In genomic region chrX:129982300-129983246, GRCh38 we compare ENCODE assay signal across 1 cellular context.
TF ChIP-seq lines count a peak whose summit lies in the region.

A gene with protein sequence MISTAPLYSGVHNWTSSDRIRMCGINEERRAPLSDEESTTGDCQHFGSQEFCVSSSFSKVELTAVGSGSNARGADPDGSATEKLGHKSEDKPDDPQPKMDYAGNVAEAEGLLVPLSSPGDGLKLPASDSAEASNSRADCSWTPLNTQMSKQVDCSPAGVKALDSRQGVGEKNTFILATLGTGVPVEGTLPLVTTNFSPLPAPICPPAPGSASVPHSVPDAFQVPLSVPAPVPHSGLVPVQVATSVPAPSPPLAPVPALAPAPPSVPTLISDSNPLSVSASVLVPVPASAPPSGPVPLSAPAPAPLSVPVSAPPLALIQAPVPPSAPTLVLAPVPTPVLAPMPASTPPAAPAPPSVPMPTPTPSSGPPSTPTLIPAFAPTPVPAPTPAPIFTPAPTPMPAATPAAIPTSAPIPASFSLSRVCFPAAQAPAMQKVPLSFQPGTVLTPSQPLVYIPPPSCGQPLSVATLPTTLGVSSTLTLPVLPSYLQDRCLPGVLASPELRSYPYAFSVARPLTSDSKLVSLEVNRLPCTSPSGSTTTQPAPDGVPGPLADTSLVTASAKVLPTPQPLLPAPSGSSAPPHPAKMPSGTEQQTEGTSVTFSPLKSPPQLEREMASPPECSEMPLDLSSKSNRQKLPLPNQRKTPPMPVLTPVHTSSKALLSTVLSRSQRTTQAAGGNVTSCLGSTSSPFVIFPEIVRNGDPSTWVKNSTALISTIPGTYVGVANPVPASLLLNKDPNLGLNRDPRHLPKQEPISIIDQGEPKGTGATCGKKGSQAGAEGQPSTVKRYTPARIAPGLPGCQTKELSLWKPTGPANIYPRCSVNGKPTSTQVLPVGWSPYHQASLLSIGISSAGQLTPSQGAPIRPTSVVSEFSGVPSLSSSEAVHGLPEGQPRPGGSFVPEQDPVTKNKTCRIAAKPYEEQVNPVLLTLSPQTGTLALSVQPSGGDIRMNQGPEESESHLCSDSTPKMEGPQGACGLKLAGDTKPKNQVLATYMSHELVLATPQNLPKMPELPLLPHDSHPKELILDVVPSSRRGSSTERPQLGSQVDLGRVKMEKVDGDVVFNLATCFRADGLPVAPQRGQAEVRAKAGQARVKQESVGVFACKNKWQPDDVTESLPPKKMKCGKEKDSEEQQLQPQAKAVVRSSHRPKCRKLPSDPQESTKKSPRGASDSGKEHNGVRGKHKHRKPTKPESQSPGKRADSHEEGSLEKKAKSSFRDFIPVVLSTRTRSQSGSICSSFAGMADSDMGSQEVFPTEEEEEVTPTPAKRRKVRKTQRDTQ (N-terminal part only) (plus strand): TSS chrX:129982635. CDS start chrX:130005232, 22,597 bp downstream.

TF ChIP-seq in K562, 482 proteins besides CTCF, POLR2A, EP300 and RAD21 (continued from another document and continues in another):
- TF ChIP-seq, protein P1, sequence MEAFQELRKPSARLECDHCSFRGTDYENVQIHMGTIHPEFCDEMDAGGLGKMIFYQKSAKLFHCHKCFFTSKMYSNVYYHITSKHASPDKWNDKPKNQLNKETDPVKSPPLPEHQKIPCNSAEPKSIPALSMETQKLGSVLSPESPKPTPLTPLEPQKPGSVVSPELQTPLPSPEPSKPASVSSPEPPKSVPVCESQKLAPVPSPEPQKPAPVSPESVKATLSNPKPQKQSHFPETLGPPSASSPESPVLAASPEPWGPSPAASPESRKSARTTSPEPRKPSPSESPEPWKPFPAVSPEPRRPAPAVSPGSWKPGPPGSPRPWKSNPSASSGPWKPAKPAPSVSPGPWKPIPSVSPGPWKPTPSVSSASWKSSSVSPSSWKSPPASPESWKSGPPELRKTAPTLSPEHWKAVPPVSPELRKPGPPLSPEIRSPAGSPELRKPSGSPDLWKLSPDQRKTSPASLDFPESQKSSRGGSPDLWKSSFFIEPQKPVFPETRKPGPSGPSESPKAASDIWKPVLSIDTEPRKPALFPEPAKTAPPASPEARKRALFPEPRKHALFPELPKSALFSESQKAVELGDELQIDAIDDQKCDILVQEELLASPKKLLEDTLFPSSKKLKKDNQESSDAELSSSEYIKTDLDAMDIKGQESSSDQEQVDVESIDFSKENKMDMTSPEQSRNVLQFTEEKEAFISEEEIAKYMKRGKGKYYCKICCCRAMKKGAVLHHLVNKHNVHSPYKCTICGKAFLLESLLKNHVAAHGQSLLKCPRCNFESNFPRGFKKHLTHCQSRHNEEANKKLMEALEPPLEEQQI (IDR thresholded peaks at IDR 0.05): no peak
- TF ChIP-seq PPARD (CRISPR knock-in tag; IDR thresholded peaks at IDR 0.05) (no peak), NFIC (IDR thresholded peaks at IDR 0.05) (peak; percentile 26; the same call in 1 of the 2 replicates), HMGXB4 (CRISPR knock-in tag; IDR thresholded peaks at IDR 0.05) (no peak; the same call in 1 of the 2 replicates), SETDB1 (IDR thresholded peaks at IDR 0.05; ENCODE audit: low read length) (no peak), EGR1 (conservative IDR thresholded peaks at IDR 0.05) (peak; percentile 81), TAF7 (tag; IDR thresholded peaks at IDR 0.05) (peak; percentile 88), YY1 (IDR thresholded peaks at IDR 0.05; ENCODE audit: borderline replicate concordance in 1 of 3, control insufficient read depth in 1 of 3, extremely low read depth in 1 of 3, insufficient read depth in 3 of 3, insufficient read length in 1 of 3, insufficient replicate concordance in 2 of 3, low read depth in 1 of 3, low read length in 2 of 3) (peak in 1 of 3 experiments; percentile 43), HDAC6 (IDR thresholded peaks at IDR 0.05; ENCODE audit: low read depth, low read length) (no peak), NCOA4 (IDR thresholded peaks at IDR 0.05; ENCODE audit: partially characterized antibody) (no peak), POLR3G (IDR thresholded peaks at IDR 0.05; ENCODE audit: extremely low read depth, insufficient read length, insufficient replicate concordance) (no peak), KAT8 (IDR thresholded peaks at IDR 0.05; ENCODE audit: low read depth) (no peak), ZBTB11 (CRISPR knock-in tag; IDR thresholded peaks at IDR 0.05) (peak in 1 of 3 experiments; percentile 87; a peak in 2 of 6 replicates), ELF2 (CRISPR knock-in tag; IDR thresholded peaks at IDR 0.05) (no peak), FOXO4 (CRISPR knock-in tag; IDR thresholded peaks at IDR 0.05) (no peak), ZFX (CRISPR knock-in tag; IDR thresholded peaks at IDR 0.05) (peak; percentile 41; the same call in 1 of the 2 replicates), SMAD3 (CRISPR knock-in tag; conservative IDR thresholded peaks at IDR 0.05) (no peak), CREB1 (IDR thresholded peaks at IDR 0.05) (peak; percentile 64; the same call in 1 of the 2 replicates), CREB1 (CRISPR knock-in tag; IDR thresholded peaks at IDR 0.05) (peak; percentile 75), GTF2E2 (tag; IDR thresholded peaks at IDR 0.05) (peak; percentile 53; the same call in 1 of the 2 replicates), MECOM (CRISPR knock-in tag; IDR thresholded peaks at IDR 0.05) (no peak), CEBPB (tag; IDR thresholded peaks at IDR 0.05) (no peak), MAFF (IDR thresholded peaks at IDR 0.05; ENCODE audit: low read length) (no peak), NFYB (IDR thresholded peaks at IDR 0.05; ENCODE audit: extremely low read depth, insufficient read length) (no peak), TBP (optimal IDR thresholded peaks at IDR 0.05; ENCODE audit: low read depth, low read length) (peak; percentile 97), MAFG (tag; conservative IDR thresholded peaks at IDR 0.05) (no peak), PHB2 (IDR thresholded peaks at IDR 0.05; ENCODE audit: low read depth) (no peak), SOX6 (IDR thresholded peaks at IDR 0.05) (0 out of 2 replicates have a peak, but pooled peaks have one; percentile 18), FOXP4 (CRISPR knock-in tag; IDR thresholded peaks at IDR 0.05; ENCODE audit: borderline replicate concordance) (0 out of 2 replicates have a peak, but pooled peaks have one; percentile 25), HIVEP1 (CRISPR knock-in tag; IDR thresholded peaks at IDR 0.05) (no peak)
- TF ChIP-seq, protein P2, sequence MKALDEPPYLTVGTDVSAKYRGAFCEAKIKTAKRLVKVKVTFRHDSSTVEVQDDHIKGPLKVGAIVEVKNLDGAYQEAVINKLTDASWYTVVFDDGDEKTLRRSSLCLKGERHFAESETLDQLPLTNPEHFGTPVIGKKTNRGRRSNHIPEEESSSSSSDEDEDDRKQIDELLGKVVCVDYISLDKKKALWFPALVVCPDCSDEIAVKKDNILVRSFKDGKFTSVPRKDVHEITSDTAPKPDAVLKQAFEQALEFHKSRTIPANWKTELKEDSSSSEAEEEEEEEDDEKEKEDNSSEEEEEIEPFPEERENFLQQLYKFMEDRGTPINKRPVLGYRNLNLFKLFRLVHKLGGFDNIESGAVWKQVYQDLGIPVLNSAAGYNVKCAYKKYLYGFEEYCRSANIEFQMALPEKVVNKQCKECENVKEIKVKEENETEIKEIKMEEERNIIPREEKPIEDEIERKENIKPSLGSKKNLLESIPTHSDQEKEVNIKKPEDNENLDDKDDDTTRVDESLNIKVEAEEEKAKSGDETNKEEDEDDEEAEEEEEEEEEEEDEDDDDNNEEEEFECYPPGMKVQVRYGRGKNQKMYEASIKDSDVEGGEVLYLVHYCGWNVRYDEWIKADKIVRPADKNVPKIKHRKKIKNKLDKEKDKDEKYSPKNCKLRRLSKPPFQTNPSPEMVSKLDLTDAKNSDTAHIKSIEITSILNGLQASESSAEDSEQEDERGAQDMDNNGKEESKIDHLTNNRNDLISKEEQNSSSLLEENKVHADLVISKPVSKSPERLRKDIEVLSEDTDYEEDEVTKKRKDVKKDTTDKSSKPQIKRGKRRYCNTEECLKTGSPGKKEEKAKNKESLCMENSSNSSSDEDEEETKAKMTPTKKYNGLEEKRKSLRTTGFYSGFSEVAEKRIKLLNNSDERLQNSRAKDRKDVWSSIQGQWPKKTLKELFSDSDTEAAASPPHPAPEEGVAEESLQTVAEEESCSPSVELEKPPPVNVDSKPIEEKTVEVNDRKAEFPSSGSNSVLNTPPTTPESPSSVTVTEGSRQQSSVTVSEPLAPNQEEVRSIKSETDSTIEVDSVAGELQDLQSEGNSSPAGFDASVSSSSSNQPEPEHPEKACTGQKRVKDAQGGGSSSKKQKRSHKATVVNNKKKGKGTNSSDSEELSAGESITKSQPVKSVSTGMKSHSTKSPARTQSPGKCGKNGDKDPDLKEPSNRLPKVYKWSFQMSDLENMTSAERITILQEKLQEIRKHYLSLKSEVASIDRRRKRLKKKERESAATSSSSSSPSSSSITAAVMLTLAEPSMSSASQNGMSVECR (CRISPR knock-in tag; IDR thresholded peaks at IDR 0.05): peak; percentile 60
- TF ChIP-seq, protein P3, sequence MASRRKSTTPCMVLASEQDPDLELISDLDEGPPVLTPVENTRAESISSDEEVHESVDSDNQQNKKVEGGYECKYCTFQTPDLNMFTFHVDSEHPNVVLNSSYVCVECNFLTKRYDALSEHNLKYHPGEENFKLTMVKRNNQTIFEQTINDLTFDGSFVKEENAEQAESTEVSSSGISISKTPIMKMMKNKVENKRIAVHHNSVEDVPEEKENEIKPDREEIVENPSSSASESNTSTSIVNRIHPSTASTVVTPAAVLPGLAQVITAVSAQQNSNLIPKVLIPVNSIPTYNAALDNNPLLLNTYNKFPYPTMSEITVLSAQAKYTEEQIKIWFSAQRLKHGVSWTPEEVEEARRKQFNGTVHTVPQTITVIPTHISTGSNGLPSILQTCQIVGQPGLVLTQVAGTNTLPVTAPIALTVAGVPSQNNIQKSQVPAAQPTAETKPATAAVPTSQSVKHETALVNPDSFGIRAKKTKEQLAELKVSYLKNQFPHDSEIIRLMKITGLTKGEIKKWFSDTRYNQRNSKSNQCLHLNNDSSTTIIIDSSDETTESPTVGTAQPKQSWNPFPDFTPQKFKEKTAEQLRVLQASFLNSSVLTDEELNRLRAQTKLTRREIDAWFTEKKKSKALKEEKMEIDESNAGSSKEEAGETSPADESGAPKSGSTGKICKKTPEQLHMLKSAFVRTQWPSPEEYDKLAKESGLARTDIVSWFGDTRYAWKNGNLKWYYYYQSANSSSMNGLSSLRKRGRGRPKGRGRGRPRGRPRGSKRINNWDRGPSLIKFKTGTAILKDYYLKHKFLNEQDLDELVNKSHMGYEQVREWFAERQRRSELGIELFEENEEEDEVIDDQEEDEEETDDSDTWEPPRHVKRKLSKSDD (conservative IDR thresholded peaks at IDR 0.05; ENCODE audit: low read length): no peak
